In the genomic region with DNA sequence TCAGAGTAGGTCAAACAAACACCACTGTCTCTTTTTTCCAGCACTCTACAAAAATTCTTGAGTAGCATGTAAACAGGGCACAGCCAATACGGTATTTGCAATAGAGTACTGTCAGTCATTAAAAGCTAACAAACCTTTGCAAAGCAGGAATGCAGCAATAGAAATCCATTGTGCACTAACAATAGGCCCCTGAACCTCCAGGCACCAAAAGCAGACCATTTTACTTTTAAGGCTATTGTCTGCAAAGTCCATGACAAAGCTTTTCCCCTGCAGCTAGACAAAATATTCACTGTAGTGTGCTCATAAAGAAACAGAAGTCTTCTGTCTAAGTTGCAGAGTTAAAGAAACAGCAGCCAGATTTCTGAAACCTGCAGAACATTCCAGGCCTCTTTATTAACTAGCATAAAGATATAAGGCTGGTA, we compare ENCODE assay signal across 16 cellular contexts.
DNase-seq lines count a peak whose midpoint lies in the region; ATAC-seq and TF ChIP-seq lines count a peak whose summit lies in the region.
"Had no signal": no experiment of that assay in that cellular context is flagged by ENCODE, and none has a peak within 500 bp of the region (broad histone marks: within the 10 kb centered on the region; RNA-seq: fewer than 3 reads in every experiment).

No MANE protein-coding gene starts in this region.

- WGBS in mammary epithelial cell (ENCODE audit: low coverage, missing lambda C conversion rate) = 0% methylated on average over 1 of the region's 1 CpG

- peaks cover 5% of the 10 kb centered on the region for H3K4me1 ChIP-seq in lower lobe of right lung
- no peaks in the 10 kb centered on the region for H3K4me1 ChIP-seq in mammary epithelial cell (ENCODE audit: insufficient read depth, low read length)
- H3K4me1 ChIP-seq: colonic mucosa had no signal

- dilution Hi-C loops in mammary epithelial cell (cut with HindIII; ENCODE audit: low sequenced_read_pairs) = no loop called here

- H3K27me3 Mint-ChIP-seq in brain = no peaks in the 10 kb centered on the region
- H3K27me3 Mint-ChIP-seq: activated CD4-positive, alpha-beta T cell treated with anti-CD3 and anti-CD28 coated beads for 36 hours had no signal

- H2AFZ ChIP-seq in mammary epithelial cell (ENCODE audit: low read depth, low read length) = no peak overlapping the region

- no peak for TF ChIP-seq CTCF in brain (conservative IDR thresholded peaks at IDR 0.05)
- no peak for TF ChIP-seq CTCF in lower lobe of right lung (IDR thresholded peaks at IDR 0.05)
- no peak for TF ChIP-seq CTCF in mammary epithelial cell (conservative IDR thresholded peaks at IDR 0.05 in 1 of 2, IDR thresholded peaks at IDR 0.05 in 1 of 2; ENCODE audit: extremely low read depth in 1 of 2, insufficient read depth in 1 of 2, low read depth in 1 of 2, low read length in 2 of 2)

- H3K4me2 ChIP-seq in mammary epithelial cell (ENCODE audit: insufficient read depth, low read depth, low read length) = no peak overlapping the region

- H3K9me3 Mint-ChIP-seq in brain = peaks cover 0 to 2% (median 0%) of the 10 kb centered on the region in 5 experiments
- H3K9me3 Mint-ChIP-seq: T-helper 1 cell treated with Interleukin-12 subunit alpha and Interleukin-12 subunit beta and Interleukin-4 antibody, amounts not matched to agents 30 μg/mL and 1 μg/mL, for 36 hours had no signal

- H3K9me3 ChIP-seq in lower lobe of right lung (no peaks in the 10 kb centered on the region), mammary epithelial cell (replicated peaks; ENCODE audit: insufficient read depth, low read length) (no peaks in the 10 kb centered on the region)
- H3K9me3 ChIP-seq: colonic mucosa had no signal

- in situ Hi-C loops in mammary epithelial cell (cut with MboI; ENCODE audit: low sequenced_read_pairs in 2 of 2) = no loop called here

- no peaks in the 10 kb centered on the region for H3K79me2 ChIP-seq in mammary epithelial cell (ENCODE audit: insufficient read depth, low read length)

- no peak for TF ChIP-seq RAD21 in Ishikawa (IDR thresholded peaks at IDR 0.05; ENCODE audit: low read depth)

- H3K27ac ChIP-seq in lower lobe of right lung (no peak overlapping the region), mammary epithelial cell (ENCODE audit: insufficient read depth, low read depth, low read length) (no peak overlapping the region)
- H3K27ac ChIP-seq: colonic mucosa had no signal

- H4K20me1 ChIP-seq in mammary epithelial cell (ENCODE audit: insufficient read depth, low read length) = no peaks in the 10 kb centered on the region

- H3K9ac ChIP-seq in mammary epithelial cell (ENCODE audit: insufficient read depth, low read length) = no peak overlapping the region

- CTCF ChIA-PET in mammary epithelial cell (lab: Charles Lee; ENCODE audit: low non-redundant PET) = no interaction called here

- no peak overlapping the region for H3K4me3 ChIP-seq in lower lobe of right lung
- no peak overlapping the region for H3K4me3 ChIP-seq in mammary epithelial cell (replicated peaks in 1 of 3; ENCODE audit: insufficient read depth in 1 of 3, low read depth in 2 of 3, low read length in 3 of 3)
- H3K4me3 ChIP-seq: colonic mucosa had no signal

- H3K4me1 Mint-ChIP-seq in brain = peaks cover 67% of the 10 kb centered on the region
- H3K4me1 Mint-ChIP-seq: activated CD4-positive, alpha-beta T cell treated with anti-CD3 and anti-CD28 coated beads for 36 hours had no signal

- H3K27ac Mint-ChIP-seq in brain = peak overlapping the region in 4 of 5 experiments; percentile 18 to 62 (median 28)
- H3K27ac Mint-ChIP-seq: activated CD4-positive, alpha-beta T cell treated with anti-CD3 and anti-CD28 coated beads for 36 hours; T-helper 1 cell treated with Interleukin-12 subunit alpha and Interleukin-12 subunit beta and Interleukin-4 antibody, amounts not matched to agents 30 μg/mL and 1 μg/mL, for 36 hours had no signal

- BruUV-seq in mammary epithelial cell (replicated peaks; lab: Mats Ljungman, UMichigan) = no TSS peak

- ATAC-seq in lower lobe of right lung (peak; percentile 49 to 90), GM18907 (IDR thresholded peaks at IDR 0.05; ENCODE audit: unreplicated experiment) (no peak)
- ATAC-seq: activated CD4-positive, alpha-beta T cell treated with anti-CD3 and anti-CD28 coated beads for 36 hours had no signal

- no peaks in the 10 kb centered on the region for H3K36me3 Mint-ChIP-seq in brain

- H3K4me3 Mint-ChIP-seq in brain = peak overlapping the region in 4 of 5 experiments; percentile 1 to 61 (median 34)
- H3K4me3 Mint-ChIP-seq: activated CD4-positive, alpha-beta T cell treated with anti-CD3 and anti-CD28 coated beads for 36 hours; T-helper 1 cell treated with Interleukin-12 subunit alpha and Interleukin-12 subunit beta and Interleukin-4 antibody, amounts not matched to agents 30 μg/mL and 1 μg/mL, for 36 hours had no signal

- peak; percentile 2 for DNase-seq in COR-L47 (lab: John Stamatoyannopoulos, UW)
- DNase-seq in lower lobe of right lung = no peak
- DNase-seq in SW480 (ENCODE audit: low spot score) = no peak
- no peak for DNase-seq in NCI-H526 (lab: John Stamatoyannopoulos, UW)
- DNase-seq in mammary epithelial cell = no peak
- DNase-seq: activated CD4-positive, alpha-beta T cell treated with anti-CD3 and anti-CD28 coated beads for 36 hours; colonic mucosa; DND-41; KBM-7; NCI-H446; stimulated activated CD4-positive, alpha-beta T cell treated with anti-CD3 and anti-CD28 coated beads, Interleukin-2, amount 100 ng/mL, for 24 hours; trophoblast cell had no signal

- H3K27me3 ChIP-seq in lower lobe of right lung (ENCODE audit: low read depth) = no peaks in the 10 kb centered on the region
- H3K27me3 ChIP-seq in mammary epithelial cell (ENCODE audit: insufficient read depth, low read length) = no peaks in the 10 kb centered on the region
- H3K27me3 ChIP-seq: colonic mucosa had no signal

- intact Hi-C loops in lower lobe of right lung (cut with DNase I) = no loop called here
- intact Hi-C loops in mammary epithelial cell (cut with micrococcal nuclease) = no loop called here

- H3K36me3 ChIP-seq in lower lobe of right lung (no peaks in the 10 kb centered on the region), mammary epithelial cell (ENCODE audit: insufficient read depth, low read length) (no peaks in the 10 kb centered on the region)
- H3K36me3 ChIP-seq: colonic mucosa had no signal

- TF ChIP-seq EP300 in Ishikawa (IDR thresholded peaks at IDR 0.05; ENCODE audit: borderline replicate concordance) = peak; percentile 92

TF ChIP-seq in Ishikawa, 13 proteins besides CTCF, POLR2A, EP300 and RAD21:
- TF ChIP-seq CREB1 (IDR thresholded peaks at IDR 0.05; ENCODE audit: low read depth) (0 out of 2 replicates have a peak, but pooled peaks have one; percentile 5), FOXM1 (IDR thresholded peaks at IDR 0.05; ENCODE audit: borderline replicate concordance, low read depth) (peak; percentile 84; the same call in 1 of the 2 replicates), ZBTB7A (IDR thresholded peaks at IDR 0.05; ENCODE audit: low read depth) (no peak), TCF12 (IDR thresholded peaks at IDR 0.05; ENCODE audit: low read depth) (peak; percentile 86), TAF1 (IDR thresholded peaks at IDR 0.05; ENCODE audit: low read depth) (peak; percentile 38; the same call in 1 of the 2 replicates), USF1 (IDR thresholded peaks at IDR 0.05) (no peak), YY1 (IDR thresholded peaks at IDR 0.05; ENCODE audit: low read depth) (peak; percentile 57), NFIC (IDR thresholded peaks at IDR 0.05) (peak; percentile 72), CEBPB (IDR thresholded peaks at IDR 0.05) (peak; percentile 28; the same call in 1 of the 2 replicates), MAX (IDR thresholded peaks at IDR 0.05) (peak; percentile 39; the same call in 1 of the 2 replicates), TEAD4 (IDR thresholded peaks at IDR 0.05) (peak; percentile 91), EGR1 (IDR thresholded peaks at IDR 0.05) (no peak)
TF ChIP-seq in Ishikawa: peak in this region for 9.
